1 cellular context compared by ENCODE assay signal in genomic region chr17:82859431-82860403, GRCh38.
TF ChIP-seq lines count a peak whose summit lies in the region.

No MANE protein-coding gene starts in this region.

TF ChIP-seq in GM12878, 131 proteins besides CTCF, POLR2A, EP300 and RAD21 (continued from another document):
- peak; percentile 87 for TF ChIP-seq ZNF687 (IDR thresholded peaks at IDR 0.05)
- peak; percentile 56; the same call in 1 of the 2 replicates for TF ChIP-seq SMARCA5 (IDR thresholded peaks at IDR 0.05)
- TF ChIP-seq YY1 (IDR thresholded peaks at IDR 0.05; ENCODE audit: low read depth, low read length): peak; percentile 62; the same call in 1 of the 2 replicates
- TF ChIP-seq POLR2AphosphoS5 (IDR thresholded peaks at IDR 0.05; ENCODE audit: low read length): peak; percentile 20; the same call in 1 of the 2 replicates
- TF ChIP-seq, protein P1, sequence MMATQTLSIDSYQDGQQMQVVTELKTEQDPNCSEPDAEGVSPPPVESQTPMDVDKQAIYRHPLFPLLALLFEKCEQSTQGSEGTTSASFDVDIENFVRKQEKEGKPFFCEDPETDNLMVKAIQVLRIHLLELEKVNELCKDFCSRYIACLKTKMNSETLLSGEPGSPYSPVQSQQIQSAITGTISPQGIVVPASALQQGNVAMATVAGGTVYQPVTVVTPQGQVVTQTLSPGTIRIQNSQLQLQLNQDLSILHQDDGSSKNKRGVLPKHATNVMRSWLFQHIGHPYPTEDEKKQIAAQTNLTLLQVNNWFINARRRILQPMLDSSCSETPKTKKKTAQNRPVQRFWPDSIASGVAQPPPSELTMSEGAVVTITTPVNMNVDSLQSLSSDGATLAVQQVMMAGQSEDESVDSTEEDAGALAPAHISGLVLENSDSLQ (IDR thresholded peaks at IDR 0.05): peak; percentile 5; the same call in 1 of the 2 replicates
- peak; percentile 42; the same call in 1 of the 2 replicates for TF ChIP-seq MTA2 (IDR thresholded peaks at IDR 0.05; ENCODE audit: low read depth)
- 0 out of 2 replicates have a peak, but pooled peaks have one; percentile 9 for TF ChIP-seq FOXK2 (IDR thresholded peaks at IDR 0.05)
- TF ChIP-seq, protein P2, sequence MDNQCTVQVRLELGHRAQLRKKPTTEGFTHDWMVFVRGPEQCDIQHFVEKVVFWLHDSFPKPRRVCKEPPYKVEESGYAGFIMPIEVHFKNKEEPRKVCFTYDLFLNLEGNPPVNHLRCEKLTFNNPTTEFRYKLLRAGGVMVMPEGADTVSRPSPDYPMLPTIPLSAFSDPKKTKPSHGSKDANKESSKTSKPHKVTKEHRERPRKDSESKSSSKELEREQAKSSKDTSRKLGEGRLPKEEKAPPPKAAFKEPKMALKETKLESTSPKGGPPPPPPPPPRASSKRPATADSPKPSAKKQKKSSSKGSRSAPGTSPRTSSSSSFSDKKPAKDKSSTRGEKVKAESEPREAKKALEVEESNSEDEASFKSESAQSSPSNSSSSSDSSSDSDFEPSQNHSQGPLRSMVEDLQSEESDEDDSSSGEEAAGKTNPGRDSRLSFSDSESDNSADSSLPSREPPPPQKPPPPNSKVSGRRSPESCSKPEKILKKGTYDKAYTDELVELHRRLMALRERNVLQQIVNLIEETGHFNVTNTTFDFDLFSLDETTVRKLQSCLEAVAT (IDR thresholded peaks at IDR 0.05): peak; percentile 51; the same call in 1 of the 2 replicates
- peak; percentile 31; the same call in 1 of the 2 replicates for TF ChIP-seq RELB (IDR thresholded peaks at IDR 0.05; ENCODE audit: low read depth)
- TF ChIP-seq IKZF2 (IDR thresholded peaks at IDR 0.05): peak; percentile 34 to 58; a peak in 2 of 4 replicates
- TF ChIP-seq SMAD1 (IDR thresholded peaks at IDR 0.05; ENCODE audit: low read depth, partially characterized antibody): peak; percentile 50
- TF ChIP-seq CHD2 (IDR thresholded peaks at IDR 0.05; ENCODE audit: borderline replicate concordance, low read depth, low read length): peak; percentile 56; the same call in 1 of the 2 replicates
- TF ChIP-seq, protein P3, sequence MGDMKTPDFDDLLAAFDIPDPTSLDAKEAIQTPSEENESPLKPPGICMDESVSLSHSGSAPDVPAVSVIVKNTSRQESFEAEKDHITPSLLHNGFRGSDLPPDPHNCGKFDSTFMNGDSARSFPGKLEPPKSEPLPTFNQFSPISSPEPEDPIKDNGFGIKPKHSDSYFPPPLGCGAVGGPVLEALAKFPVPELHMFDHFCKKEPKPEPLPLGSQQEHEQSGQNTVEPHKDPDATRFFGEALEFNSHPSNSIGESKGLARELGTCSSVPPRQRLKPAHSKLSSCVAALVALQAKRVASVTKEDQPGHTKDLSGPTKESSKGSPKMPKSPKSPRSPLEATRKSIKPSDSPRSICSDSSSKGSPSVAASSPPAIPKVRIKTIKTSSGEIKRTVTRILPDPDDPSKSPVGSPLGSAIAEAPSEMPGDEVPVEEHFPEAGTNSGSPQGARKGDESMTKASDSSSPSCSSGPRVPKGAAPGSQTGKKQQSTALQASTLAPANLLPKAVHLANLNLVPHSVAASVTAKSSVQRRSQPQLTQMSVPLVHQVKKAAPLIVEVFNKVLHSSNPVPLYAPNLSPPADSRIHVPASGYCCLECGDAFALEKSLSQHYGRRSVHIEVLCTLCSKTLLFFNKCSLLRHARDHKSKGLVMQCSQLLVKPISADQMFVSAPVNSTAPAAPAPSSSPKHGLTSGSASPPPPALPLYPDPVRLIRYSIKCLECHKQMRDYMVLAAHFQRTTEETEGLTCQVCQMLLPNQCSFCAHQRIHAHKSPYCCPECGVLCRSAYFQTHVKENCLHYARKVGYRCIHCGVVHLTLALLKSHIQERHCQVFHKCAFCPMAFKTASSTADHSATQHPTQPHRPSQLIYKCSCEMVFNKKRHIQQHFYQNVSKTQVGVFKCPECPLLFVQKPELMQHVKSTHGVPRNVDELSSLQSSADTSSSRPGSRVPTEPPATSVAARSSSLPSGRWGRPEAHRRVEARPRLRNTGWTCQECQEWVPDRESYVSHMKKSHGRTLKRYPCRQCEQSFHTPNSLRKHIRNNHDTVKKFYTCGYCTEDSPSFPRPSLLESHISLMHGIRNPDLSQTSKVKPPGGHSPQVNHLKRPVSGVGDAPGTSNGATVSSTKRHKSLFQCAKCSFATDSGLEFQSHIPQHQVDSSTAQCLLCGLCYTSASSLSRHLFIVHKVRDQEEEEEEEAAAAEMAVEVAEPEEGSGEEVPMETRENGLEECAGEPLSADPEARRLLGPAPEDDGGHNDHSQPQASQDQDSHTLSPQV (IDR thresholded peaks at IDR 0.05): peak; percentile 70; the same call in 1 of the 2 replicates
- TF ChIP-seq SMC3 (IDR thresholded peaks at IDR 0.05; ENCODE audit: borderline replicate concordance, low read length): no peak
- peak; percentile 100 for TF ChIP-seq PAX5 (IDR thresholded peaks at IDR 0.05; ENCODE audit: borderline replicate concordance, low read depth, low read length)
- TF ChIP-seq MYB (IDR thresholded peaks at IDR 0.05; ENCODE audit: borderline replicate concordance, low read depth, low read length): peak; percentile 21; the same call in 1 of the 2 replicates
- TF ChIP-seq RUNX3 (IDR thresholded peaks at IDR 0.05; ENCODE audit: low read length): peak; percentile 71
- no peak for TF ChIP-seq ETV6 (conservative IDR thresholded peaks at IDR 0.05 in 1 of 2, IDR thresholded peaks at IDR 0.05 in 1 of 2; ENCODE audit: borderline replicate concordance in 1 of 2, low read depth in 1 of 2)
- no peak for TF ChIP-seq NRF1 (conservative IDR thresholded peaks at IDR 0.05; ENCODE audit: low read depth, low read length)
- TF ChIP-seq TCF7 (IDR thresholded peaks at IDR 0.05; ENCODE audit: borderline replicate concordance): no peak
- peak in 1 of 2 experiments; percentile 49; a peak in 1 of 3 replicates for TF ChIP-seq EGR1 (IDR thresholded peaks at IDR 0.05; ENCODE audit: borderline replicate concordance in 1 of 2, low read depth in 2 of 2, low read length in 2 of 2)
- TF ChIP-seq SUPT20H (IDR thresholded peaks at IDR 0.05; ENCODE audit: borderline replicate concordance, control insufficient read depth, low read depth, low read length): no peak
- TF ChIP-seq, protein P4, sequence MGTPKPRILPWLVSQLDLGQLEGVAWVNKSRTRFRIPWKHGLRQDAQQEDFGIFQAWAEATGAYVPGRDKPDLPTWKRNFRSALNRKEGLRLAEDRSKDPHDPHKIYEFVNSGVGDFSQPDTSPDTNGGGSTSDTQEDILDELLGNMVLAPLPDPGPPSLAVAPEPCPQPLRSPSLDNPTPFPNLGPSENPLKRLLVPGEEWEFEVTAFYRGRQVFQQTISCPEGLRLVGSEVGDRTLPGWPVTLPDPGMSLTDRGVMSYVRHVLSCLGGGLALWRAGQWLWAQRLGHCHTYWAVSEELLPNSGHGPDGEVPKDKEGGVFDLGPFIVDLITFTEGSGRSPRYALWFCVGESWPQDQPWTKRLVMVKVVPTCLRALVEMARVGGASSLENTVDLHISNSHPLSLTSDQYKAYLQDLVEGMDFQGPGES (IDR thresholded peaks at IDR 0.05): no peak
- TF ChIP-seq KLF5 (IDR thresholded peaks at IDR 0.05; ENCODE audit: partially characterized antibody): peak; percentile 25
- TF ChIP-seq GATAD2B (conservative IDR thresholded peaks at IDR 0.05; ENCODE audit: low read depth): peak; percentile 65; the same call in 1 of the 2 replicates
- TF ChIP-seq ZNF24 (IDR thresholded peaks at IDR 0.05): no peak
- TF ChIP-seq HDGF (IDR thresholded peaks at IDR 0.05): 0 out of 2 replicates have a peak, but pooled peaks have one; percentile 64
- 0 out of 2 replicates have a peak, but pooled peaks have one; percentile 59 for TF ChIP-seq MXI1 (IDR thresholded peaks at IDR 0.05; ENCODE audit: low read depth, low read length)
